ENCODE assay signal across 27 cellular contexts in the genomic region with DNA sequence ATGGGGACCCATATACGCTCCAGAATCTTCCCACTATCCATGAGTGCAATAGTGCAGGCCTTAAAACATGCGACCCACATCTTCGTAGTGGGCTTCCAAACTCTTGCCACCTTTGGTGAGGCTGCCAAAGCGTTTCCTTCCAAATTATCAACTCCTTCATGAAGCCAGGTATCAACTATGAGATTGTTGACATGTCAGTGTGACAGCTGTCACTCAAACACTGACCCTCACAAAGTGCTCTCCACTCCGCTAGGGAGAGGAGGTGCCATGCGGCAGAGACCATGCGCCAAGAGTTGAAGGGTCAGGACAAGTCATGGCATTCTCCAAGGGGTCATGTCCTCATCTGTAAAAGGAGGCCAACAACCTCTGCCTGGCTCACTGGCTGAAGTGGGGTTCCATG.
"Had no signal": no experiment of that assay in that cellular context is flagged by ENCODE, and none has a peak within 500 bp of the region (broad histone marks: within the 10 kb centered on the region; RNA-seq: fewer than 3 reads in every experiment).

No MANE protein-coding gene starts in this region.

- H3K4me1 Mint-ChIP-seq: immature natural killer cell, mesothelial cell of epicardium, naive B cell had no signal

- H2AFZ ChIP-seq: hepatocyte had no signal

- H3K9me3 Mint-ChIP-seq: immature natural killer cell, mesothelial cell of epicardium, naive B cell had no signal

- H3K4me2 ChIP-seq: hepatocyte had no signal

- H3K27ac ChIP-seq: colonic mucosa, dorsolateral prefrontal cortex, epithelial cell of prostate, foreskin keratinocyte, gastroesophageal sphincter, heart left ventricle, hepatocyte, left lung, lower lobe of right lung had no signal

- FAIRE-seq: endometrium, frontal cortex, kidney had no signal

- H3K27me3 ChIP-seq: colonic mucosa, dorsolateral prefrontal cortex, gastroesophageal sphincter, heart left ventricle, hepatocyte, left lung had no signal

- H3K36me3 Mint-ChIP-seq: immature natural killer cell, mesothelial cell of epicardium, naive B cell had no signal

- DNase-seq: colonic mucosa; dermis blood vessel endothelial cell; dorsolateral prefrontal cortex; effector CD4-positive, alpha-beta T cell; effector memory CD4-positive, alpha-beta T cell; erythroblast; foreskin keratinocyte; heart left ventricle; hypothalamus; immature natural killer cell; islet precursor cell; kidney; kidney glomerular epithelial cell; left colon; left lung; left ventricle myocardium superior; lower lobe of right lung; mesenchymal stem cell; mucosa of descending colon; naive B cell had no signal

- H3K79me2 ChIP-seq: hepatocyte had no signal

- H3K4me3 Mint-ChIP-seq: immature natural killer cell, mesothelial cell of epicardium, naive B cell had no signal

- H3K27ac Mint-ChIP-seq: immature natural killer cell, mesothelial cell of epicardium, naive B cell had no signal

- H3K4me1 ChIP-seq: colonic mucosa, gastroesophageal sphincter, heart left ventricle, left lung, lower lobe of right lung had no signal

- H3K4me3 ChIP-seq: colonic mucosa, dorsolateral prefrontal cortex, gastroesophageal sphincter, heart left ventricle, hepatocyte, left lung, lower lobe of right lung, mucosa of descending colon had no signal

- H3K9me3 ChIP-seq: colonic mucosa, gastroesophageal sphincter, heart left ventricle, left lung, lower lobe of right lung, mucosa of descending colon had no signal

- H3K36me3 ChIP-seq: colonic mucosa, gastroesophageal sphincter, heart left ventricle, left lung, lower lobe of right lung had no signal

- ATAC-seq: esophagus mucosa, foreskin keratinocyte, gastroesophageal sphincter, heart left ventricle, left colon, left lung, left ventricle myocardium superior, lower lobe of right lung, mucosa of descending colon had no signal
